ENCODE assay signal across 14 cellular contexts in the genomic region with DNA sequence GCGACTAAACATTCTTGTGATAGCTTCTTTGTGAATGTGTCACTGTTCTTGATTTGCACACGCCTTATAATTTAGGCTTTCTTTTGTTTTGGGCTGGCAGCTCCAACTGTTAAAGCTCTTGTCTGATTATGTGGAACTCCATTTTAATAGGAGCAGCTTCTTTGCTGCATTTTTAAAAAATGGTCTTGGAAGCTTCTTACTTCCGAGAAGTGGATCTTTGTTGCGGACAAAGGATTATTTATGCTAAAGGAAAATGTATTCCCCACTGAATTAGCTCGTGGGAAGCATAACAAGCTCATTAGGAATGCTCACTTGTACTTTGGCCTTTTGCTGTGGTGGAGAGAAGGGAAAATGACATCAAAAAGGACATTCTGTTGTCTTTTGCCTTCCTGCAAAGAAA. TPM values are rescaled to one million over a fixed set of nuclear protein-coding genes. Genes with fewer than 3 reads are reported as not detected.
DNase-seq lines count a peak whose midpoint lies in the region; ATAC-seq and TF ChIP-seq lines count a peak whose summit lies in the region.
"Had no signal": no experiment of that assay in that cellular context is flagged by ENCODE, and none has a peak within 500 bp of the region (broad histone marks: within the 10 kb centered on the region; RNA-seq: fewer than 3 reads in every experiment).

No MANE protein-coding gene starts in this region.

- H3K4me3 Mint-ChIP-seq in endodermal cell (no peak overlapping the region), mesothelial cell of epicardium (peak overlapping the region; percentile 7), Caco-2 (ENCODE audit: unreplicated experiment) (no peak overlapping the region)
- H3K4me3 Mint-ChIP-seq: activated CD4-positive, alpha-beta memory T cell treated with anti-CD3 and anti-CD28 coated beads, Interleukin-2, amount 10 ng/mL, durations not matched to agents 7 days and 5 days had no signal

- H3K36me3 ChIP-seq in ACC112 (ENCODE audit: insufficient read depth, low read length), result no peaks in the 10 kb centered on the region; the same call in 1 of the 2 replicates
- H3K36me3 ChIP-seq in endodermal cell (ENCODE audit: control insufficient read depth, insufficient read depth, low read length), result no peaks in the 10 kb centered on the region
- H3K36me3 ChIP-seq in Caco-2 (ENCODE audit: control insufficient read depth, insufficient read depth, low read length), result no peaks in the 10 kb centered on the region
- H3K36me3 ChIP-seq: sigmoid colon had no signal

- no peak for ATAC-seq in HG03139 (IDR thresholded peaks at IDR 0.05; ENCODE audit: unreplicated experiment)

- CTCF ChIA-PET in Caco-2 (lab: Charles Lee), result no interaction called here

- H2AFZ ChIP-seq in ACC112 (ENCODE audit: low read length, unreplicated experiment), result peak overlapping the region; percentile 31

- H3K27me3 ChIP-seq in ACC112 (ENCODE audit: insufficient read depth, low read length) (no peaks in the 10 kb centered on the region), endodermal cell (ENCODE audit: control insufficient read depth, insufficient read depth, low read length, poor library complexity, severe bottlenecking) (no peaks in the 10 kb centered on the region), Caco-2 (replicated peaks; ENCODE audit: control insufficient read depth, insufficient read depth, low read length) (no peaks in the 10 kb centered on the region)
- H3K27me3 ChIP-seq: sigmoid colon had no signal

- H3K27ac Mint-ChIP-seq in endodermal cell (no peak overlapping the region), mesothelial cell of epicardium (peak overlapping the region; percentile 21), Caco-2 (ENCODE audit: unreplicated experiment) (no peak overlapping the region)
- H3K27ac Mint-ChIP-seq: activated CD4-positive, alpha-beta memory T cell treated with anti-CD3 and anti-CD28 coated beads, Interleukin-2, amount 10 ng/mL, durations not matched to agents 7 days and 5 days had no signal

- H3K4me1 ChIP-seq in ACC112 (ENCODE audit: control insufficient read depth, insufficient read depth, low read length, unreplicated experiment), result peaks cover 12% of the 10 kb centered on the region
- no peaks in the 10 kb centered on the region for H3K4me1 ChIP-seq in endodermal cell (ENCODE audit: control insufficient read depth, insufficient read depth, low read length)
- peaks cover 4% of the 10 kb centered on the region; the same call in 1 of the 2 replicates for H3K4me1 ChIP-seq in Caco-2
- H3K4me1 ChIP-seq: sigmoid colon had no signal

- H3K9me3 Mint-ChIP-seq in endodermal cell (peaks cover 22% of the 10 kb centered on the region), mesothelial cell of epicardium (peaks cover 22% of the 10 kb centered on the region), Caco-2 (ENCODE audit: unreplicated experiment) (peaks cover 13% of the 10 kb centered on the region)

- peaks cover 12% of the 10 kb centered on the region for H3K79me2 ChIP-seq in ACC112 (ENCODE audit: control insufficient read depth, insufficient read depth, low read length, unreplicated experiment)

- peaks cover 7% of the 10 kb centered on the region for H3K4me1 Mint-ChIP-seq in endodermal cell
- peaks cover 27% of the 10 kb centered on the region for H3K4me1 Mint-ChIP-seq in mesothelial cell of epicardium
- H3K4me1 Mint-ChIP-seq in Caco-2 (ENCODE audit: low read depth, unreplicated experiment), result no peaks in the 10 kb centered on the region
- H3K4me1 Mint-ChIP-seq: activated CD4-positive, alpha-beta memory T cell treated with anti-CD3 and anti-CD28 coated beads, Interleukin-2, amount 10 ng/mL, durations not matched to agents 7 days and 5 days had no signal

- H3K27me3 Mint-ChIP-seq in endodermal cell (ENCODE audit: insufficient read depth), result no peaks in the 10 kb centered on the region
- no peaks in the 10 kb centered on the region for H3K27me3 Mint-ChIP-seq in mesothelial cell of epicardium (ENCODE audit: low read depth)
- no peaks in the 10 kb centered on the region for H3K27me3 Mint-ChIP-seq in Caco-2 (ENCODE audit: insufficient read depth, unreplicated experiment)

- H3K9me3 ChIP-seq in endodermal cell (ENCODE audit: control insufficient read depth, low read length) (peaks cover 17% of the 10 kb centered on the region), Caco-2 (no peaks in the 10 kb centered on the region)

- no peak overlapping the region for H3K9ac ChIP-seq in endodermal cell (ENCODE audit: extremely low read depth, low read length, poor library complexity, severe bottlenecking)

- H3K27ac ChIP-seq in ACC112 (ENCODE audit: low read depth, low read length), result no peak overlapping the region
- H3K27ac ChIP-seq in endodermal cell (ENCODE audit: low read depth, low read length), result peak overlapping the region; percentile 88
- H3K27ac ChIP-seq: C4-2B, sigmoid colon had no signal

- WGBS in endodermal cell (ENCODE audit: insufficient coverage in 1 of 2, insufficient read length in 1 of 2), 2 experiments, result 56 to 83% methylated on average over 2 to 5 of the region's 5 CpGs

- peak overlapping the region; percentile 66 for H3K4me3 ChIP-seq in ACC112 (ENCODE audit: low read depth, low read length)
- H3K4me3 ChIP-seq in endodermal cell (ENCODE audit: low read length), result no peak overlapping the region
- no peak overlapping the region for H3K4me3 ChIP-seq in Caco-2 (ENCODE audit: low read depth, low read length)
- H3K4me3 ChIP-seq: sigmoid colon had no signal

- POLR2A ChIA-PET in Caco-2 (lab: Charles Lee), result interaction anchor here (1.2 kb wide), 1 partner anchor 20 kb away, joined by 3 read pairs; a partner anchor contains a TSS

- no TSS peak for BruUV-seq in Caco-2 (replicated peaks; lab: Mats Ljungman, UMichigan)

- H3K36me3 Mint-ChIP-seq in endodermal cell (ENCODE audit: low read depth) (peaks cover 7% of the 10 kb centered on the region), mesothelial cell of epicardium (peaks cover 4% of the 10 kb centered on the region), Caco-2 (ENCODE audit: insufficient read depth, unreplicated experiment) (no peaks in the 10 kb centered on the region)

- DNase-seq in M059J (ENCODE audit: low read depth) (peak; percentile 33), endodermal cell (no peak), mesothelial cell of epicardium (ENCODE audit: low spot score in 2 of 2, unreplicated experiment in 2 of 2) (no peak), HuH-7.5 (ENCODE audit: low spot score) (no peak), Caco-2 (no peak)
- DNase-seq in stimulated activated CD4-positive, alpha-beta T cell treated with anti-CD3 and anti-CD28 coated beads, Interleukin-2, amount 100 ng/mL, for 24 hours, result no peak
- DNase-seq: activated CD4-positive, alpha-beta memory T cell treated with anti-CD3 and anti-CD28 coated beads, Interleukin-2, amount 10 ng/mL, durations not matched to agents 7 days and 5 days; activated naive CD4-positive, alpha-beta T cell; head of caudate nucleus; NCI-H1436 treated with DMSO at 0.1 percent for 48 hours; sigmoid colon had no signal

- TF ChIP-seq CTCF in endodermal cell (conservative IDR thresholded peaks at IDR 0.05) (no peak), mesothelial cell of epicardium (IDR thresholded peaks at IDR 0.05; ENCODE audit: unreplicated experiment) (no peak), Caco-2 (IDR thresholded peaks at IDR 0.05; ENCODE audit: insufficient read depth in 1 of 2, low read depth in 1 of 2, low read length in 1 of 2, severe bottlenecking in 1 of 2, unreplicated experiment in 1 of 2) (no peak)

- intact Hi-C loops in Caco-2 (cut with micrococcal nuclease; ENCODE audit: unreplicated experiment), result no loop called here

RNA-seq across cellular contexts. Expression of a gene that starts 20.0 kb away (rescaled TPM):
- 32.8 and 38.6 TPM in 2 replicates for total RNA-seq in M059J (2014; rRNA removed; shearing (Covaris generic))
- total RNA-seq in endodermal cell (10 to 100 TPM; 13.5 to 26.8 TPM), mesothelial cell of epicardium (13.7 to 17.5 TPM (median 16.5 TPM) in 3 replicates), Caco-2 (2022) (25.0 and 27.2 TPM in 2 replicates)
- 36.4 TPM for polyA plus RNA-seq in endodermal cell (2013, experiment 1 of 2)
- polyA plus RNA-seq in endodermal cell (2013, experiment 2 of 2), result 42.0 TPM
